Comparison of ENCODE assay signal across 18 cellular contexts in genomic region chr17:41402161-41402560, GRCh38. TPM values are rescaled to one million over a fixed set of nuclear protein-coding genes. Genes with fewer than 3 reads are reported as not detected.
DNase-seq lines count a peak whose midpoint lies in the region; ATAC-seq and TF ChIP-seq lines count a peak whose summit lies in the region.
"Had no signal": no experiment of that assay in that cellular context is flagged by ENCODE, and none has a peak within 500 bp of the region (broad histone marks: within the 10 kb centered on the region; RNA-seq: fewer than 3 reads in every experiment).

No MANE protein-coding gene starts in this region.

- no peaks in the 10 kb centered on the region for H3K27me3 Mint-ChIP-seq in activated T-cell treated with anti-CD3 and anti-CD28 coated beads, Interleukin-2, amount 50 U/mL, for 24 hours
- H3K27me3 Mint-ChIP-seq in activated T-cell treated with anti-CD3 and anti-CD28 coated beads, Interleukin-2, amount 50 U/mL, for 4 hours (ENCODE audit: low read depth) = no peaks in the 10 kb centered on the region
- H3K27me3 Mint-ChIP-seq in activated CD4-positive, alpha-beta memory T cell treated with anti-CD3 and anti-CD28 coated beads for 36 hours = no peaks in the 10 kb centered on the region

- no peaks in the 10 kb centered on the region for H3K79me2 ChIP-seq in smooth muscle cell (ENCODE audit: low read depth)

- H3K36me3 Mint-ChIP-seq in activated T-cell treated with anti-CD3 and anti-CD28 coated beads, Interleukin-2, amount 50 U/mL, for 24 hours (ENCODE audit: low read depth) = no peaks in the 10 kb centered on the region
- H3K36me3 Mint-ChIP-seq in activated T-cell treated with anti-CD3 and anti-CD28 coated beads, Interleukin-2, amount 50 U/mL, for 4 hours (ENCODE audit: insufficient read depth) = no peaks in the 10 kb centered on the region
- H3K36me3 Mint-ChIP-seq in activated CD4-positive, alpha-beta memory T cell treated with anti-CD3 and anti-CD28 coated beads for 36 hours = no peaks in the 10 kb centered on the region

- H3K27ac Mint-ChIP-seq in activated T-cell treated with anti-CD3 and anti-CD28 coated beads, Interleukin-2, amount 50 U/mL, for 24 hours = peak overlapping the region; percentile 8
- H3K27ac Mint-ChIP-seq in activated CD4-positive, alpha-beta memory T cell treated with anti-CD3 and anti-CD28 coated beads for 36 hours = peak overlapping the region; percentile 86

- H3F3A ChIP-seq in smooth muscle cell (ENCODE audit: low read depth) = peaks cover 9% of the 10 kb centered on the region

- no peak for ATAC-seq in activated T-cell treated with anti-CD3 and anti-CD28 coated beads, Interleukin-2, amount 50 U/mL, for 4 hours
- ATAC-seq: heart left ventricle, mucosa of descending colon had no signal

- H2AFZ ChIP-seq in smooth muscle cell (ENCODE audit: low read depth) = no peak overlapping the region

- no peak for DNase-seq in activated T-cell treated with anti-CD3 and anti-CD28 coated beads, Interleukin-2, amount 50 U/mL, for 24 hours
- DNase-seq in activated T-cell treated with anti-CD3 and anti-CD28 coated beads, Interleukin-2, amount 50 U/mL, for 4 hours = no peak
- DNase-seq in activated CD4-positive, alpha-beta memory T cell treated with anti-CD3 and anti-CD28 coated beads for 36 hours = no peak
- no peak for DNase-seq in esophagus muscularis mucosa (ENCODE audit: extremely low spot score)
- no peak for DNase-seq in smooth muscle cell (lab: John Stamatoyannopoulos, UW; ENCODE audit: unreplicated experiment)
- no peak for DNase-seq in GM10266 (ENCODE audit: extremely low spot score)
- no peak for DNase-seq in T-helper 1 cell
- no peak for DNase-seq in RWPE1 (ENCODE audit: low spot score)
- DNase-seq: amniotic stem cell, GDM1, heart left ventricle, mucosa of descending colon, NCI-H1048, NCI-H748 treated with DMSO at 0.1 percent for 48 hours, RPMI8226 had no signal

- WGBS in esophagus muscularis mucosa = 77% methylated on average over 5 of the region's 5 CpGs
- 64% methylated on average over 5 of the region's 5 CpGs for WGBS in smooth muscle cell (ENCODE audit: low lambda C conversion rate)

- no peak for TF ChIP-seq POLR2A in esophagus muscularis mucosa (IDR thresholded peaks at IDR 0.05; ENCODE audit: low read depth)

- H3K4me2 ChIP-seq in smooth muscle cell = no peak overlapping the region

- H3K4me1 Mint-ChIP-seq in activated T-cell treated with anti-CD3 and anti-CD28 coated beads, Interleukin-2, amount 50 U/mL, for 24 hours (ENCODE audit: low read depth) = peaks cover 39% of the 10 kb centered on the region
- H3K4me1 Mint-ChIP-seq in activated T-cell treated with anti-CD3 and anti-CD28 coated beads, Interleukin-2, amount 50 U/mL, for 4 hours (ENCODE audit: low read depth) = peaks cover 33% of the 10 kb centered on the region
- H3K4me1 Mint-ChIP-seq in activated CD4-positive, alpha-beta memory T cell treated with anti-CD3 and anti-CD28 coated beads for 36 hours (ENCODE audit: low read depth) = peaks cover 36% of the 10 kb centered on the region

- no peak overlapping the region for H3K4me3 ChIP-seq in esophagus muscularis mucosa
- H3K4me3 ChIP-seq in smooth muscle cell = no peak overlapping the region
- H3K4me3 ChIP-seq: heart left ventricle, mucosa of descending colon had no signal

- H3K27ac ChIP-seq in esophagus muscularis mucosa (replicated peaks in 1 of 4) (peak overlapping the region in 3 of 4 donors; percentile 40 to 71 (median 68)), smooth muscle cell (ENCODE audit: low read depth) (peak overlapping the region; percentile 46), RWPE1 (no peak overlapping the region)
- H3K27ac ChIP-seq: heart left ventricle had no signal

- no peak for TF ChIP-seq EP300 in esophagus muscularis mucosa (IDR thresholded peaks at IDR 0.05)

- CTCF ChIA-PET in activated CD4-positive, alpha-beta memory T cell treated with anti-CD3 and anti-CD28 coated beads for 36 hours (lab: Charles Lee) = no interaction called here
- CTCF ChIA-PET in RWPE1 (lab: Yijun Ruan, JAX) = no interaction called here

- H4K20me1 ChIP-seq in smooth muscle cell (ENCODE audit: low read depth) = no peaks in the 10 kb centered on the region

- TF ChIP-seq CTCF in esophagus muscularis mucosa (IDR thresholded peaks at IDR 0.05) (no peak), smooth muscle cell (IDR thresholded peaks at IDR 0.05; ENCODE audit: borderline replicate concordance, insufficient read depth, poor library complexity, severe bottlenecking) (no peak), GM10266 (IDR thresholded peaks at IDR 0.05; ENCODE audit: control insufficient read depth, insufficient read depth, low read depth, missing control alignments) (no peak), RWPE1 (conservative IDR thresholded peaks at IDR 0.05; ENCODE audit: low read depth) (no peak)

- POLR2A ChIA-PET in activated CD4-positive, alpha-beta memory T cell treated with anti-CD3 and anti-CD28 coated beads for 36 hours (lab: Charles Lee) = no interaction called here
- POLR2A ChIA-PET in RWPE1 (lab: Yijun Ruan, JAX; ENCODE audit: low non-redundant PET) = no interaction called here

- peak overlapping the region; percentile 37 for H3K9ac ChIP-seq in smooth muscle cell (ENCODE audit: low read depth)

- no peaks in the 10 kb centered on the region for H3K36me3 ChIP-seq in esophagus muscularis mucosa
- H3K36me3 ChIP-seq in smooth muscle cell (ENCODE audit: low read depth) = no peaks in the 10 kb centered on the region
- H3K36me3 ChIP-seq: heart left ventricle had no signal

- H3K4me3 Mint-ChIP-seq in activated T-cell treated with anti-CD3 and anti-CD28 coated beads, Interleukin-2, amount 50 U/mL, for 24 hours = no peak overlapping the region
- H3K4me3 Mint-ChIP-seq in activated T-cell treated with anti-CD3 and anti-CD28 coated beads, Interleukin-2, amount 50 U/mL, for 4 hours = no peak overlapping the region
- H3K4me3 Mint-ChIP-seq in activated CD4-positive, alpha-beta memory T cell treated with anti-CD3 and anti-CD28 coated beads for 36 hours = peak overlapping the region; percentile 3

- H3K9me3 Mint-ChIP-seq in activated T-cell treated with anti-CD3 and anti-CD28 coated beads, Interleukin-2, amount 50 U/mL, for 24 hours = no peaks in the 10 kb centered on the region
- H3K9me3 Mint-ChIP-seq in activated T-cell treated with anti-CD3 and anti-CD28 coated beads, Interleukin-2, amount 50 U/mL, for 4 hours = no peaks in the 10 kb centered on the region
- H3K9me3 Mint-ChIP-seq in activated CD4-positive, alpha-beta memory T cell treated with anti-CD3 and anti-CD28 coated beads for 36 hours = no peaks in the 10 kb centered on the region

- H3K9me3 ChIP-seq in esophagus muscularis mucosa (no peaks in the 10 kb centered on the region), smooth muscle cell (replicated peaks; ENCODE audit: low read depth) (no peaks in the 10 kb centered on the region)
- H3K9me3 ChIP-seq: heart left ventricle, mucosa of descending colon had no signal

- intact Hi-C loops in activated CD4-positive, alpha-beta memory T cell treated with anti-CD3 and anti-CD28 coated beads for 36 hours (cut with micrococcal nuclease) = loop anchor here (5.0 to 10.0 kb wide), 3 partner anchors 93 to 860 kb away; no protein-coding TSS in a partner anchor
- intact Hi-C loops in esophagus muscularis mucosa (cut with DNase I) = no loop called here

- H3K27me3 ChIP-seq in esophagus muscularis mucosa (no peaks in the 10 kb centered on the region), smooth muscle cell (ENCODE audit: low read depth) (no peaks in the 10 kb centered on the region)
- H3K27me3 ChIP-seq: heart left ventricle had no signal

- peaks cover 0 to 36% (median 32%) of the 10 kb centered on the region in 4 donors for H3K4me1 ChIP-seq in esophagus muscularis mucosa
- no peaks in the 10 kb centered on the region for H3K4me1 ChIP-seq in smooth muscle cell (ENCODE audit: low read depth)

RNA-seq across cellular contexts. Expression of gene KRT31, which starts 4.8 kb away (rescaled TPM):
- total RNA-seq in activated T-cell treated with anti-CD3 and anti-CD28 coated beads, Interleukin-2, amount 50 U/mL, for 4 hours = not detected
- not detected for total RNA-seq in activated CD4-positive, alpha-beta memory T cell treated with anti-CD3 and anti-CD28 coated beads for 36 hours
- not detected for total RNA-seq in esophagus muscularis mucosa
- not detected in 2 replicates for total RNA-seq in smooth muscle cell
- polyA plus RNA-seq in smooth muscle cell = not detected in 2 replicates
- total RNA-seq: A673; heart left ventricle; mucosa of descending colon; T-helper 1 cell treated with Interleukin-12 subunit alpha and Interleukin-12 subunit beta and Interleukin-4 antibody, amounts not matched to agents 30 ng/mL and 1 ng/mL, for 36 hours had no signal
- polyA plus RNA-seq: heart left ventricle, urinary bladder had no signal

RNA-seq across cellular contexts. Expression of gene KRT34, which starts 20.1 kb away (rescaled TPM):
- not detected for total RNA-seq in activated T-cell treated with anti-CD3 and anti-CD28 coated beads, Interleukin-2, amount 50 U/mL, for 4 hours
- total RNA-seq in activated CD4-positive, alpha-beta memory T cell treated with anti-CD3 and anti-CD28 coated beads for 36 hours = not detected
- total RNA-seq in esophagus muscularis mucosa (not detected), smooth muscle cell (18.6 and 23.1 TPM in 2 replicates)
- polyA plus RNA-seq in smooth muscle cell = 5.3 and 8.5 TPM in 2 replicates
- total RNA-seq: A673; heart left ventricle; mucosa of descending colon; T-helper 1 cell treated with Interleukin-12 subunit alpha and Interleukin-12 subunit beta and Interleukin-4 antibody, amounts not matched to agents 30 ng/mL and 1 ng/mL, for 36 hours; urinary bladder had no signal
- polyA plus RNA-seq: heart left ventricle, urinary bladder had no signal

RNA-seq across cellular contexts. Expression of gene KRT37, which starts 22.2 kb away (rescaled TPM):
- not detected for total RNA-seq in activated T-cell treated with anti-CD3 and anti-CD28 coated beads, Interleukin-2, amount 50 U/mL, for 4 hours
- total RNA-seq in activated CD4-positive, alpha-beta memory T cell treated with anti-CD3 and anti-CD28 coated beads for 36 hours = not detected
- total RNA-seq in esophagus muscularis mucosa (not detected), smooth muscle cell (0.18 and 0.40 TPM in 2 replicates)
- not detected in 2 replicates for polyA plus RNA-seq in smooth muscle cell
- total RNA-seq: A673; heart left ventricle; mucosa of descending colon; T-helper 1 cell treated with Interleukin-12 subunit alpha and Interleukin-12 subunit beta and Interleukin-4 antibody, amounts not matched to agents 30 ng/mL and 1 ng/mL, for 36 hours; urinary bladder had no signal
- polyA plus RNA-seq: heart left ventricle, urinary bladder had no signal

RNA-seq across cellular contexts. Expression of gene KRT33B, which starts 32.5 kb away (rescaled TPM):
- not detected for total RNA-seq in activated T-cell treated with anti-CD3 and anti-CD28 coated beads, Interleukin-2, amount 50 U/mL, for 4 hours
- not detected for total RNA-seq in activated CD4-positive, alpha-beta memory T cell treated with anti-CD3 and anti-CD28 coated beads for 36 hours
- not detected for total RNA-seq in esophagus muscularis mucosa
- 2.3 and 2.7 TPM in 2 replicates for total RNA-seq in smooth muscle cell
- 1.1 and 1.8 TPM in 2 replicates for polyA plus RNA-seq in smooth muscle cell
- total RNA-seq: A673; heart left ventricle; mucosa of descending colon; T-helper 1 cell treated with Interleukin-12 subunit alpha and Interleukin-12 subunit beta and Interleukin-4 antibody, amounts not matched to agents 30 ng/mL and 1 ng/mL, for 36 hours; urinary bladder had no signal
- polyA plus RNA-seq: heart left ventricle, urinary bladder had no signal

RNA-seq across cellular contexts. Expression of gene KRT38, which starts 38.6 kb away (rescaled TPM):
- total RNA-seq in activated T-cell treated with anti-CD3 and anti-CD28 coated beads, Interleukin-2, amount 50 U/mL, for 4 hours = not detected
- not detected for total RNA-seq in activated CD4-positive, alpha-beta memory T cell treated with anti-CD3 and anti-CD28 coated beads for 36 hours
- total RNA-seq in esophagus muscularis mucosa (not detected), smooth muscle cell (not detected in 2 replicates)
- not detected in 2 replicates for polyA plus RNA-seq in smooth muscle cell
- total RNA-seq: A673; heart left ventricle; mucosa of descending colon; T-helper 1 cell treated with Interleukin-12 subunit alpha and Interleukin-12 subunit beta and Interleukin-4 antibody, amounts not matched to agents 30 ng/mL and 1 ng/mL, for 36 hours; urinary bladder had no signal
- polyA plus RNA-seq: heart left ventricle, urinary bladder had no signal

Comparison
In these comparisons a context has a peak if more than half of its experiments do, and no peak if none do; other contexts are left out.
1. RNA of gene KRT34, which starts 20.1 kb away (total RNA-seq): 18.6 to 23.1 TPM in smooth muscle cell; not detected in activated T-cell treated with anti-CD3 and anti-CD28 coated beads, Interleukin-2, amount 50 U/mL, for 4 hours, not detected in activated CD4-positive, alpha-beta memory T cell treated with anti-CD3 and anti-CD28 coated beads for 36 hours and not detected in esophagus muscularis mucosa; every median in the first group is over 10 times any median in the second.